9 cellular contexts compared by ENCODE assay signal in the genomic region with DNA sequence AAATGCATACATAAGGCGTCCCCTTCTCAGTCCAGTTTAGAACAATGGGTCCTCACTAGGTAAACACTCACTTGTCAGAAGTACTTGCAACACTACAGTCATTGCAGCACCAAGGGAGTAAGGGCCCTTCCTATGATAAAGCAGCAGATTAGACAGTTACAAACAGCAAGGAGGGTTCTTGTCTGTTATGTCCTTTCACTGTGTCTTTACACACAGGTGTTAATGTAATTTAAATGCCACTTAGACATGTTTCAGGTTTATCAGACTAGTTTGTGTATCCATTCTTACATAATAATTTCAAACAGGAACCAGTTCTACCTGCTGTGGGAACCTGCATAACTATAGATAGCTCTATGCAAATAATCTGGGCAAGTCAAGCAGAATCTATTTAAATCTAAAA.
A peak's percentile ranks its signal among the peaks of the same experiment; 100 is the strongest.
DNase-seq lines count a peak whose midpoint lies in the region; ATAC-seq and TF ChIP-seq lines count a peak whose summit lies in the region.
"Had no signal": no experiment of that assay in that cellular context is flagged by ENCODE, and none has a peak within 500 bp of the region (broad histone marks: within the 10 kb centered on the region; RNA-seq: fewer than 3 reads in every experiment).

No MANE protein-coding gene starts in this region.

- H3K4me3 Mint-ChIP-seq in immature natural killer cell, result no peak overlapping the region

- no peaks in the 10 kb centered on the region for H3K9me3 ChIP-seq in PC-9 (ENCODE audit: insufficient read depth, low read depth)

- H3K27ac Mint-ChIP-seq in immature natural killer cell, result no peak overlapping the region

- DNase-seq in DMS53 treated with DMSO at 0.1 percent for 48 hours (lab: John Stamatoyannopoulos, UW; ENCODE audit: unreplicated experiment) (peak; percentile 93), PC-9 (peak in 1 of 2 experiments; percentile 74), DMS79 treated with DMSO at 0.1 percent for 48 hours (lab: John Stamatoyannopoulos, UW) (no peak), mucosa of gallbladder (ENCODE audit: low spot score) (no peak), DMS114 treated with DMSO at 0.1 percent for 48 hours (lab: John Stamatoyannopoulos, UW; ENCODE audit: unreplicated experiment) (no peak), immature natural killer cell (no peak)
- DNase-seq: anterior cingulate cortex had no signal

- H2AFZ ChIP-seq in PC-9, result no peak overlapping the region

- peaks cover 0 to 9% of the 10 kb centered on the region in 2 donors for H3K4me1 Mint-ChIP-seq in immature natural killer cell

- H3K36me3 ChIP-seq in PC-9 (ENCODE audit: low read depth), result no peaks in the 10 kb centered on the region

- no peaks in the 10 kb centered on the region for H3K36me3 Mint-ChIP-seq in immature natural killer cell

- ATAC-seq in GM19455 (IDR thresholded peaks at IDR 0.05; ENCODE audit: unreplicated experiment), result peak; percentile 80
- peak; percentile 91 for ATAC-seq in HG03103 (IDR thresholded peaks at IDR 0.05; ENCODE audit: low read depth, unreplicated experiment)

- no peaks in the 10 kb centered on the region for H3K9me2 ChIP-seq in PC-9 (ENCODE audit: insufficient read depth)

- peak overlapping the region; percentile 24 for H3K4me2 ChIP-seq in PC-9

- no peaks in the 10 kb centered on the region for H4K20me1 ChIP-seq in PC-9 (ENCODE audit: insufficient read depth)

- intact Hi-C loops in PC-9 (cut with micrococcal nuclease; ENCODE audit: unreplicated experiment), result no loop called here

- no peaks in the 10 kb centered on the region for H3K79me2 ChIP-seq in PC-9 (ENCODE audit: low read depth)

- no peaks in the 10 kb centered on the region for H3K27me3 Mint-ChIP-seq in immature natural killer cell (ENCODE audit: low read depth in 3 of 3)

- POLR2A ChIA-PET in PC-9 (lab: Charles Lee; ENCODE audit: unreplicated experiment), result no interaction called here

- H3K4me3 ChIP-seq in PC-9, result no peak overlapping the region

- peaks cover 3 to 33% (median 10%) of the 10 kb centered on the region in 6 donors for H3K9me3 Mint-ChIP-seq in immature natural killer cell

- no peaks in the 10 kb centered on the region for H3K27me3 ChIP-seq in PC-9 (ENCODE audit: insufficient read depth, low read depth)

- no peak for TF ChIP-seq CTCF in PC-9 (conservative IDR thresholded peaks at IDR 0.05)

- H3K27ac ChIP-seq in PC-9, result 0 out of 2 replicates have a peak overlapping the region, but pooled peaks have one; percentile 11

- CTCF ChIA-PET in PC-9 (lab: Charles Lee), result no interaction called here

- BruUV-seq in PC-9 (replicated peaks; lab: Mats Ljungman, UMichigan), result no TSS peak

- peaks cover 5% of the 10 kb centered on the region; the same call in 1 of the 2 replicates for H3F3A ChIP-seq in PC-9 (ENCODE audit: insufficient read depth, low read depth)

- H3K4me1 ChIP-seq in PC-9 (replicated peaks; ENCODE audit: insufficient read depth), result peaks cover 14% of the 10 kb centered on the region
